8 cellular contexts compared by ENCODE assay signal in the genomic region with DNA sequence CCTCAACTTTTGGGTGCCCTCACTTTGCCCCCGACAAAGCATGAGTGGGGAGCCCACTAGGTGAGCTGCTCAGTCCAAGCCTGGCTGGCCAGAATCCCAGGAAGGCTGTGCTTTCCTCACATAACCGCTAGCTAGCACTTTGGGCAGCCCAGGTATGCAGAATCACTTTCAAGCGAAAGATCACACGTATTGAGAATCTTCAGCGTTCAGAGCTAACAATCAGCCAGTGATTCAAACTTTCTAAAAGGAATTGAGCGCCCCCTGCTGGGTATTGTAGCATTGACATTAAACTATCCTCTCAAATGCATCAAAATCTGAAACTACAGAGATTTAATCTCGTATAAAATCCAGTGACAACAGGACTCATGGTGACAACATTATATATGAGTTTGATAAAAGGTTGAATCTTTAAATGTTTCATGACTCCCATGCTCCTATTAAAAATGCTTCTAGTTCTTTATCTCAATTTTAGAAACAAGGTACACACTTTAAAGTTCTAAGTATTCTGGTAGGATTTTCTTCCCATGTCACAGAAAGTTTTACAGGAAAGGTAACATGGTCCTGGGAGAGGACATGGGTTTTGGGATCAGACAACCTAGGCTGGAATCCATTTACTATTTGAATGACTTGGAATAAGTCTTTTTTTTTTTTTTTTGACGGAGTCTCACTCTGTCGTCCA. TPM values are rescaled to one million over a fixed set of nuclear protein-coding genes. Genes with fewer than 3 reads are reported as not detected.
DNase-seq lines count a peak whose midpoint lies in the region; ATAC-seq, FAIRE-seq and TF ChIP-seq lines count a peak whose summit lies in the region.

No MANE protein-coding gene starts in this region.

- DNase-seq in D721Med (ENCODE audit: insufficient read length, low spot score): no peak
- DNase-seq in NCI-H460 (ENCODE audit: extremely low read depth, low read depth): peak; percentile 72
- DNase-seq in activated CD4-positive, alpha-beta T cell treated with anti-CD3 and anti-CD28 coated beads, Interleukin-2, amount 50 U/mL, for 4 hours: peak; percentile 73 to 81
- DNase-seq in dorsolateral prefrontal cortex: peak in 6 of 10 donors; percentile 49 to 90 (median 76)
- peak; percentile 75 to 84 for DNase-seq in lung microvascular endothelial cell (ENCODE audit: low read depth in 2 of 2)
- peak; percentile 56 for DNase-seq in stimulated activated CD8-positive, alpha-beta memory T cell treated with anti-CD3 and anti-CD28 coated beads, Interleukin-15, amount 100 ng/mL, for 24 hours (ENCODE audit: low read depth)

- FAIRE-seq in D721Med (lab: Jason Lieb, UNC): peak; percentile 95

- ATAC-seq in HG02759 (IDR thresholded peaks at IDR 0.05; ENCODE audit: unreplicated experiment): peak; percentile 56
- ATAC-seq in HG02938 (IDR thresholded peaks at IDR 0.05; ENCODE audit: unreplicated experiment): no peak

- peak overlapping the region in 3 of 59 donors; percentile 1 to 16 (median 13) for H3K27ac ChIP-seq in dorsolateral prefrontal cortex

- peak overlapping the region in 3 of 59 donors; percentile 6 to 35 (median 8) for H3K4me3 ChIP-seq in dorsolateral prefrontal cortex

- intact Hi-C loops in dorsolateral prefrontal cortex (cut with DNase I): loop anchor here (2.0 to 5.0 kb wide), 5 partner anchors 97 to 262 kb away; no protein-coding TSS in a partner anchor

- H3K27me3 ChIP-seq in dorsolateral prefrontal cortex: no peaks in the 10 kb centered on the region

- TF ChIP-seq CTCF in D721Med (IDR thresholded peaks at IDR 0.05; ENCODE audit: insufficient read depth, missing control alignments) (peak; percentile 88), dorsolateral prefrontal cortex (IDR thresholded peaks at IDR 0.05 in 54 of 56, conservative IDR thresholded peaks at IDR 0.05 in 2 of 56; ENCODE audit: low read depth in 1 of 56, partially characterized antibody in 56 of 56) (peak; percentile 78 to 98 (median 90))

RNA-seq across cellular contexts. Expression of a gene that starts 11.8 kb away (rescaled TPM):
- 67.6 and 69.1 TPM in 2 replicates for total RNA-seq in NCI-H460 (2014; rRNA removed; shearing (Covaris generic))
- 32.9 and 34.7 TPM in 2 replicates for polyA plus RNA-seq in NCI-H460 (2014; cell fraction: nucleus; rRNA removed)
- total RNA-seq in dorsolateral prefrontal cortex (10 to 100 TPM; 18.9 to 65.9 (median 47.8) TPM), lung microvascular endothelial cell (39.9 and 53.0 TPM in 2 replicates)

RNA-seq across cellular contexts. Expression of a gene that starts 11.8 kb away (rescaled TPM):
- 19.1 and 20.8 TPM in 2 replicates for total RNA-seq in NCI-H460 (2014; rRNA removed; shearing (Covaris generic))
- 7.2 and 29.8 TPM in 2 replicates for polyA plus RNA-seq in NCI-H460 (2014; cell fraction: nucleus; rRNA removed)
- total RNA-seq in dorsolateral prefrontal cortex (10 to 100 TPM; 27.2 to 57.8 (median 39.4) TPM), lung microvascular endothelial cell (13.1 and 15.7 TPM in 2 replicates)
